1 cellular context compared by ENCODE assay signal in the genomic region with DNA sequence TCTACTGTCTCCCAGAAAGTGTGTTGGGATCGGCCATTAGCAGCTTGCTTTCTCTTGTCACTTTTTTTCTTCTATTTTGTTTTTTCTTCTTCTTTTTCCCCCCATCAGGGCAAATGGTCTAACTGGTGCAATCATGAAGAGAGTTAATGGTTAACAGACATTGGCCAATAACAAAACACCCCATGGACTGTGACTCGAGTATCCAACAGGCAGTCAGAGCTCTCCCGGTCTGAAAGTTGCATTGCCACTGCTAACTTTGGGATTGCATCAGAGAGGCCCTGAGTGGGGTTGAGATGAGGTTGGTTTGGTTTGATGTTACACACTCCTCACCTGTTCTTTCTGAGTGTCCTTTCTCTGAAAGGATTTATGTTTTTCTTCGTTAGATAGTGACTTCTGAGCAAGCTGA.
TF ChIP-seq lines count a peak whose summit lies in the region.

No MANE protein-coding gene starts in this region.

TF ChIP-seq in HepG2, 621 proteins besides CTCF, POLR2A, EP300 and RAD21 (continued from another document and continues in another):
- TF ChIP-seq, protein P1, sequence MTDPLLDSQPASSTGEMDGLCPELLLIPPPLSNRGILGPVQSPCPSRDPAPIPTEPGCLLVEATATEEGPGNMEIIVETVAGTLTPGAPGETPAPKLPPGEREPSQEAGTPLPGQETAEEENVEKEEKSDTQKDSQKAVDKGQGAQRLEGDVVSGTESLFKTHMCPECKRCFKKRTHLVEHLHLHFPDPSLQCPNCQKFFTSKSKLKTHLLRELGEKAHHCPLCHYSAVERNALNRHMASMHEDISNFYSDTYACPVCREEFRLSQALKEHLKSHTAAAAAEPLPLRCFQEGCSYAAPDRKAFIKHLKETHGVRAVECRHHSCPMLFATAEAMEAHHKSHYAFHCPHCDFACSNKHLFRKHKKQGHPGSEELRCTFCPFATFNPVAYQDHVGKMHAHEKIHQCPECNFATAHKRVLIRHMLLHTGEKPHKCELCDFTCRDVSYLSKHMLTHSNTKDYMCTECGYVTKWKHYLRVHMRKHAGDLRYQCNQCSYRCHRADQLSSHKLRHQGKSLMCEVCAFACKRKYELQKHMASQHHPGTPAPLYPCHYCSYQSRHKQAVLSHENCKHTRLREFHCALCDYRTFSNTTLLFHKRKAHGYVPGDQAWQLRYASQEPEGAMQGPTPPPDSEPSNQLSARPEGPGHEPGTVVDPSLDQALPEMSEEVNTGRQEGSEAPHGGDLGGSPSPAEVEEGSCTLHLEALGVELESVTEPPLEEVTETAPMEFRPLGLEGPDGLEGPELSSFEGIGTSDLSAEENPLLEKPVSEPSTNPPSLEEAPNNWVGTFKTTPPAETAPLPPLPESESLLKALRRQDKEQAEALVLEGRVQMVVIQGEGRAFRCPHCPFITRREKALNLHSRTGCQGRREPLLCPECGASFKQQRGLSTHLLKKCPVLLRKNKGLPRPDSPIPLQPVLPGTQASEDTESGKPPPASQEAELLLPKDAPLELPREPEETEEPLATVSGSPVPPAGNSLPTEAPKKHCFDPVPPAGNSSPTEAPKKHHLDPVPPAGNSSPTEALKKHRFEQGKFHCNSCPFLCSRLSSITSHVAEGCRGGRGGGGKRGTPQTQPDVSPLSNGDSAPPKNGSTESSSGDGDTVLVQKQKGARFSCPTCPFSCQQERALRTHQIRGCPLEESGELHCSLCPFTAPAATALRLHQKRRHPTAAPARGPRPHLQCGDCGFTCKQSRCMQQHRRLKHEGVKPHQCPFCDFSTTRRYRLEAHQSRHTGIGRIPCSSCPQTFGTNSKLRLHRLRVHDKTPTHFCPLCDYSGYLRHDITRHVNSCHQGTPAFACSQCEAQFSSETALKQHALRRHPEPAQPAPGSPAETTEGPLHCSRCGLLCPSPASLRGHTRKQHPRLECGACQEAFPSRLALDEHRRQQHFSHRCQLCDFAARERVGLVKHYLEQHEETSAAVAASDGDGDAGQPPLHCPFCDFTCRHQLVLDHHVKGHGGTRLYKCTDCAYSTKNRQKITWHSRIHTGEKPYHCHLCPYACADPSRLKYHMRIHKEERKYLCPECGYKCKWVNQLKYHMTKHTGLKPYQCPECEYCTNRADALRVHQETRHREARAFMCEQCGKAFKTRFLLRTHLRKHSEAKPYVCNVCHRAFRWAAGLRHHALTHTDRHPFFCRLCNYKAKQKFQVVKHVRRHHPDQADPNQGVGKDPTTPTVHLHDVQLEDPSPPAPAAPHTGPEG (CRISPR knock-in tag; IDR thresholded peaks at IDR 0.05), result no peak
- TF ChIP-seq PITX1 (CRISPR knock-in tag; IDR thresholded peaks at IDR 0.05), result peak; percentile 81; the same call in 1 of the 2 replicates
- TF ChIP-seq GABPB1 (CRISPR knock-in tag; IDR thresholded peaks at IDR 0.05), result peak; percentile 27; the same call in 1 of the 2 replicates
- TF ChIP-seq ETV5 (CRISPR knock-in tag; IDR thresholded peaks at IDR 0.05; ENCODE audit: borderline replicate concordance), result peak; percentile 40; the same call in 1 of the 2 replicates
- TF ChIP-seq, protein P2, sequence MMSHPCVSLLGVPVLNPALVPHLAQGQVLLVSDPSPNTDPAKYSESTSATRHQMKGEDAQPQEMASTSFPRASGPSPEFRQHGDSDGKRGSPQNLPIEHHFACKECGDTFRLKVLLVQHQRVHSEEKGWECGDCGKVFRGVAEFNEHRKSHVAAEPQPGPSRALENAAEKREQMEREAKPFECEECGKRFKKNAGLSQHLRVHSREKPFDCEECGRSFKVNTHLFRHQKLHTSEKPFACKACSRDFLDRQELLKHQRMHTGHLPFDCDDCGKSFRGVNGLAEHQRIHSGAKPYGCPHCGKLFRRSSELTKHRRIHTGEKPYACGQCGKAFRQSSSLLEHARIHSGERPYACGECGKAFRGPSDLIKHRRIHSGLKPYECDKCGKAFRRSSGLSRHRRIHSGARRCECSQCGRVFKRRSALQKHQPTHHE (CRISPR knock-in tag; IDR thresholded peaks at IDR 0.05; ENCODE audit: borderline replicate concordance), result no peak
- no peak for TF ChIP-seq RFX1 (IDR thresholded peaks at IDR 0.05)
- TF ChIP-seq, protein P3, sequence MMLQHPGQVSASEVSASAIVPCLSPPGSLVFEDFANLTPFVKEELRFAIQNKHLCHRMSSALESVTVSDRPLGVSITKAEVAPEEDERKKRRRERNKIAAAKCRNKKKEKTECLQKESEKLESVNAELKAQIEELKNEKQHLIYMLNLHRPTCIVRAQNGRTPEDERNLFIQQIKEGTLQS (CRISPR knock-in tag; IDR thresholded peaks at IDR 0.05), result peak; percentile 95
- TF ChIP-seq SALL1 (CRISPR knock-in tag; IDR thresholded peaks at IDR 0.05), result peak; percentile 94
- no peak for TF ChIP-seq SMAD9 (CRISPR knock-in tag; IDR thresholded peaks at IDR 0.05)
- TF ChIP-seq, protein P4, sequence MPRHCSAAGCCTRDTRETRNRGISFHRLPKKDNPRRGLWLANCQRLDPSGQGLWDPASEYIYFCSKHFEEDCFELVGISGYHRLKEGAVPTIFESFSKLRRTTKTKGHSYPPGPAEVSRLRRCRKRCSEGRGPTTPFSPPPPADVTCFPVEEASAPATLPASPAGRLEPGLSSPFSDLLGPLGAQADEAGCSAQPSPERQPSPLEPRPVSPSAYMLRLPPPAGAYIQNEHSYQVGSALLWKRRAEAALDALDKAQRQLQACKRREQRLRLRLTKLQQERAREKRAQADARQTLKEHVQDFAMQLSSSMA (CRISPR knock-in tag; IDR thresholded peaks at IDR 0.05), result no peak
- peak; percentile 15; the same call in 1 of the 2 replicates for TF ChIP-seq ZNF605 (CRISPR knock-in tag; IDR thresholded peaks at IDR 0.05)
- TF ChIP-seq ZNF550 (CRISPR knock-in tag; IDR thresholded peaks at IDR 0.05; ENCODE audit: borderline replicate concordance), result no peak
- TF ChIP-seq ZNF264 (CRISPR knock-in tag; IDR thresholded peaks at IDR 0.05), result 0 out of 2 replicates have a peak, but pooled peaks have one; percentile 30
- peak; percentile 93; the same call in 1 of the 2 replicates for TF ChIP-seq NCOR1 (IDR thresholded peaks at IDR 0.05; ENCODE audit: borderline replicate concordance, low read length)
- TF ChIP-seq ZNF569 (CRISPR knock-in tag; IDR thresholded peaks at IDR 0.05; ENCODE audit: borderline replicate concordance), result no peak
- no peak for TF ChIP-seq GABPA (IDR thresholded peaks at IDR 0.05; ENCODE audit: low read depth, low read length)
- TF ChIP-seq GABPA (CRISPR knock-in tag; IDR thresholded peaks at IDR 0.05; ENCODE audit: low read depth), result no peak; the same call in 1 of the 2 replicates
- TF ChIP-seq CREB1 (IDR thresholded peaks at IDR 0.05), result 0 out of 2 replicates have a peak, but pooled peaks have one; percentile 30
- TF ChIP-seq CREB1 (CRISPR knock-in tag; IDR thresholded peaks at IDR 0.05), result peak; percentile 90
- TF ChIP-seq, protein P5, sequence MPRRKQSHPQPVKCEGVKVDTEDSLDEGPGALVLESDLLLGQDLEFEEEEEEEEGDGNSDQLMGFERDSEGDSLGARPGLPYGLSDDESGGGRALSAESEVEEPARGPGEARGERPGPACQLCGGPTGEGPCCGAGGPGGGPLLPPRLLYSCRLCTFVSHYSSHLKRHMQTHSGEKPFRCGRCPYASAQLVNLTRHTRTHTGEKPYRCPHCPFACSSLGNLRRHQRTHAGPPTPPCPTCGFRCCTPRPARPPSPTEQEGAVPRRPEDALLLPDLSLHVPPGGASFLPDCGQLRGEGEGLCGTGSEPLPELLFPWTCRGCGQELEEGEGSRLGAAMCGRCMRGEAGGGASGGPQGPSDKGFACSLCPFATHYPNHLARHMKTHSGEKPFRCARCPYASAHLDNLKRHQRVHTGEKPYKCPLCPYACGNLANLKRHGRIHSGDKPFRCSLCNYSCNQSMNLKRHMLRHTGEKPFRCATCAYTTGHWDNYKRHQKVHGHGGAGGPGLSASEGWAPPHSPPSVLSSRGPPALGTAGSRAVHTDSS (CRISPR knock-in tag; conservative IDR thresholded peaks at IDR 0.05), result no peak
- TF ChIP-seq, protein P6, sequence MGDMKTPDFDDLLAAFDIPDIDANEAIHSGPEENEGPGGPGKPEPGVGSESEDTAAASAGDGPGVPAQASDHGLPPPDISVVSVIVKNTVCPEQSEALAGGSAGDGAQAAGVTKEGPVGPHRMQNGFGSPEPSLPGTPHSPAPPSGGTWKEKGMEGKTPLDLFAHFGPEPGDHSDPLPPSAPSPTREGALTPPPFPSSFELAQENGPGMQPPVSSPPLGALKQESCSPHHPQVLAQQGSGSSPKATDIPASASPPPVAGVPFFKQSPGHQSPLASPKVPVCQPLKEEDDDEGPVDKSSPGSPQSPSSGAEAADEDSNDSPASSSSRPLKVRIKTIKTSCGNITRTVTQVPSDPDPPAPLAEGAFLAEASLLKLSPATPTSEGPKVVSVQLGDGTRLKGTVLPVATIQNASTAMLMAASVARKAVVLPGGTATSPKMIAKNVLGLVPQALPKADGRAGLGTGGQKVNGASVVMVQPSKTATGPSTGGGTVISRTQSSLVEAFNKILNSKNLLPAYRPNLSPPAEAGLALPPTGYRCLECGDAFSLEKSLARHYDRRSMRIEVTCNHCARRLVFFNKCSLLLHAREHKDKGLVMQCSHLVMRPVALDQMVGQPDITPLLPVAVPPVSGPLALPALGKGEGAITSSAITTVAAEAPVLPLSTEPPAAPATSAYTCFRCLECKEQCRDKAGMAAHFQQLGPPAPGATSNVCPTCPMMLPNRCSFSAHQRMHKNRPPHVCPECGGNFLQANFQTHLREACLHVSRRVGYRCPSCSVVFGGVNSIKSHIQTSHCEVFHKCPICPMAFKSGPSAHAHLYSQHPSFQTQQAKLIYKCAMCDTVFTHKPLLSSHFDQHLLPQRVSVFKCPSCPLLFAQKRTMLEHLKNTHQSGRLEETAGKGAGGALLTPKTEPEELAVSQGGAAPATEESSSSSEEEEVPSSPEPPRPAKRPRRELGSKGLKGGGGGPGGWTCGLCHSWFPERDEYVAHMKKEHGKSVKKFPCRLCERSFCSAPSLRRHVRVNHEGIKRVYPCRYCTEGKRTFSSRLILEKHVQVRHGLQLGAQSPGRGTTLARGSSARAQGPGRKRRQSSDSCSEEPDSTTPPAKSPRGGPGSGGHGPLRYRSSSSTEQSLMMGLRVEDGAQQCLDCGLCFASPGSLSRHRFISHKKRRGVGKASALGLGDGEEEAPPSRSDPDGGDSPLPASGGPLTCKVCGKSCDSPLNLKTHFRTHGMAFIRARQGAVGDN (CRISPR knock-in tag; IDR thresholded peaks at IDR 0.05), result no peak
- TF ChIP-seq, protein P7, sequence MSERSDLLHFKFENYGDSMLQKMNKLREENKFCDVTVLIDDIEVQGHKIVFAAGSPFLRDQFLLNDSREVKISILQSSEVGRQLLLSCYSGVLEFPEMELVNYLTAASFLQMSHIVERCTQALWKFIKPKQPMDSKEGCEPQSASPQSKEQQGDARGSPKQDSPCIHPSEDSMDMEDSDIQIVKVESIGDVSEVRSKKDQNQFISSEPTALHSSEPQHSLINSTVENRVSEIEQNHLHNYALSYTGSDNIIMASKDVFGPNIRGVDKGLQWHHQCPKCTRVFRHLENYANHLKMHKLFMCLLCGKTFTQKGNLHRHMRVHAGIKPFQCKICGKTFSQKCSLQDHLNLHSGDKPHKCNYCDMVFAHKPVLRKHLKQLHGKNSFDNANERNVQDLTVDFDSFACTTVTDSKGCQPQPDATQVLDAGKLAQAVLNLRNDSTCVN (CRISPR knock-in tag; IDR thresholded peaks at IDR 0.05; ENCODE audit: borderline replicate concordance), result peak; percentile 56; the same call in 1 of the 2 replicates
- peak; percentile 59; the same call in 1 of the 2 replicates for TF ChIP-seq ZNF329 (CRISPR knock-in tag; IDR thresholded peaks at IDR 0.05; ENCODE audit: low read depth)
- TF ChIP-seq, protein P8, sequence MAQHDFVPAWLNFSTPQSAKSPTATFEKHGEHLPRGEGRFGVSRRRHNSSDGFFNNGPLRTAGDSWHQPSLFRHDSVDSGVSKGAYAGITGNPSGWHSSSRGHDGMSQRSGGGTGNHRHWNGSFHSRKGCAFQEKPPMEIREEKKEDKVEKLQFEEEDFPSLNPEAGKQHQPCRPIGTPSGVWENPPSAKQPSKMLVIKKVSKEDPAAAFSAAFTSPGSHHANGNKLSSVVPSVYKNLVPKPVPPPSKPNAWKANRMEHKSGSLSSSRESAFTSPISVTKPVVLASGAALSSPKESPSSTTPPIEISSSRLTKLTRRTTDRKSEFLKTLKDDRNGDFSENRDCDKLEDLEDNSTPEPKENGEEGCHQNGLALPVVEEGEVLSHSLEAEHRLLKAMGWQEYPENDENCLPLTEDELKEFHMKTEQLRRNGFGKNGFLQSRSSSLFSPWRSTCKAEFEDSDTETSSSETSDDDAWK (CRISPR knock-in tag; IDR thresholded peaks at IDR 0.05), result no peak
- TF ChIP-seq SMYD3 (CRISPR knock-in tag; IDR thresholded peaks at IDR 0.05), result peak; percentile 94; the same call in 1 of the 2 replicates
- TF ChIP-seq BRD4 (CRISPR knock-in tag; IDR thresholded peaks at IDR 0.05), result no peak
- no peak for TF ChIP-seq ZNF83 (CRISPR knock-in tag; IDR thresholded peaks at IDR 0.05; ENCODE audit: borderline replicate concordance)
- TF ChIP-seq, protein P9, sequence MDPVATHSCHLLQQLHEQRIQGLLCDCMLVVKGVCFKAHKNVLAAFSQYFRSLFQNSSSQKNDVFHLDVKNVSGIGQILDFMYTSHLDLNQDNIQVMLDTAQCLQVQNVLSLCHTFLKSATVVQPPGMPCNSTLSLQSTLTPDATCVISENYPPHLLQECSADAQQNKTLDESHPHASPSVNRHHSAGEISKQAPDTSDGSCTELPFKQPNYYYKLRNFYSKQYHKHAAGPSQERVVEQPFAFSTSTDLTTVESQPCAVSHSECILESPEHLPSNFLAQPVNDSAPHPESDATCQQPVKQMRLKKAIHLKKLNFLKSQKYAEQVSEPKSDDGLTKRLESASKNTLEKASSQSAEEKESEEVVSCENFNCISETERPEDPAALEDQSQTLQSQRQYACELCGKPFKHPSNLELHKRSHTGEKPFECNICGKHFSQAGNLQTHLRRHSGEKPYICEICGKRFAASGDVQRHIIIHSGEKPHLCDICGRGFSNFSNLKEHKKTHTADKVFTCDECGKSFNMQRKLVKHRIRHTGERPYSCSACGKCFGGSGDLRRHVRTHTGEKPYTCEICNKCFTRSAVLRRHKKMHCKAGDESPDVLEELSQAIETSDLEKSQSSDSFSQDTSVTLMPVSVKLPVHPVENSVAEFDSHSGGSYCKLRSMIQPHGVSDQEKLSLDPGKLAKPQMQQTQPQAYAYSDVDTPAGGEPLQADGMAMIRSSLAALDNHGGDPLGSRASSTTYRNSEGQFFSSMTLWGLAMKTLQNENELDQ (CRISPR knock-in tag; IDR thresholded peaks at IDR 0.05; ENCODE audit: borderline replicate concordance), result no peak
- peak; percentile 68; the same call in 1 of the 2 replicates for TF ChIP-seq ZNF564 (CRISPR knock-in tag; IDR thresholded peaks at IDR 0.05)
- peak; percentile 96 for TF ChIP-seq HDAC2 (CRISPR knock-in tag; IDR thresholded peaks at IDR 0.05)
- TF ChIP-seq, protein P10, sequence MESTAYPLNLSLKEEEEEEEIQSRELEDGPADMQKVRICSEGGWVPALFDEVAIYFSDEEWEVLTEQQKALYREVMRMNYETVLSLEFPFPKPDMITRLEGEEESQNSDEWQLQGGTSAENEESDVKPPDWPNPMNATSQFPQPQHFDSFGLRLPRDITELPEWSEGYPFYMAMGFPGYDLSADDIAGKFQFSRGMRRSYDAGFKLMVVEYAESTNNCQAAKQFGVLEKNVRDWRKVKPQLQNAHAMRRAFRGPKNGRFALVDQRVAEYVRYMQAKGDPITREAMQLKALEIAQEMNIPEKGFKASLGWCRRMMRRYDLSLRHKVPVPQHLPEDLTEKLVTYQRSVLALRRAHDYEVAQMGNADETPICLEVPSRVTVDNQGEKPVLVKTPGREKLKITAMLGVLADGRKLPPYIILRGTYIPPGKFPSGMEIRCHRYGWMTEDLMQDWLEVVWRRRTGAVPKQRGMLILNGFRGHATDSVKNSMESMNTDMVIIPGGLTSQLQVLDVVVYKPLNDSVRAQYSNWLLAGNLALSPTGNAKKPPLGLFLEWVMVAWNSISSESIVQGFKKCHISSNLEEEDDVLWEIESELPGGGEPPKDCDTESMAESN (CRISPR knock-in tag; conservative IDR thresholded peaks at IDR 0.05), result peak; percentile 39
- peak; percentile 78; the same call in 1 of the 2 replicates for TF ChIP-seq CCDC6 (CRISPR knock-in tag; IDR thresholded peaks at IDR 0.05)
